ENCODE assay signal across 34 cellular contexts in the genomic region with DNA sequence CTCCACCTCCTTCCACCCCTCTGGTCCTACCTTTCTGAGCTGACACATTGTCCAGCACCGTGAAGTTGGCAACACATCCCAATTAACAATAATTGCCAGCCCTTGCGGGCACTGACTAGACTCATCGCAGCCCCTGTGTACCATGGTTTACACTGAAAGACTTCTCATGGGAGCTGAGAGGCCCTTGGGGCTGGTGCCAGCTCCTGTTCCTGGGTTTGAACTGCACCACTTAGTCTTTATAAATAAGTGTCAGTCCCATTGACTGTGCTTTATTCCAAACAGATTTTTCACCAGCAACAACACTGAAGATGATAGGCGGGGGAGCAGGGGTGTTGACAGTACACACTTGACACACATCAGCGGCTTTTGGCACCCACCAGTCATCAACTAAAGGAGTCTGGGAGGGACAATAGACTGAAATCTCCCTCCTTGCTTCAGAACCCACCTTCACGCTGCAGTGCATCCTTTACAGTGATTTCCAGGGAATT.
"Had no signal": no experiment of that assay in that cellular context is flagged by ENCODE, and none has a peak within 500 bp of the region (broad histone marks: within the 10 kb centered on the region; RNA-seq: fewer than 3 reads in every experiment).

No MANE protein-coding gene starts in this region.

- H3K36me3 Mint-ChIP-seq: activated naive CD8-positive, alpha-beta T cell; immature natural killer cell; naive thymus-derived CD8-positive, alpha-beta T cell; neural progenitor cell; stimulated activated naive B cell treated with anti-CD40 and anti-IgM and Interleukin-4, amounts not matched to agents 10 μg/mL and 1 μg/mL and 100 μg/mL, for 72 hours had no signal

- H3K9me3 Mint-ChIP-seq: activated T-cell treated with anti-CD3 and anti-CD28 coated beads, Interleukin-2, amount 50 U/mL, for 72 hours had no signal

- DNase-seq: activated CD4-positive, alpha-beta T cell treated with anti-CD3 and anti-CD28 coated beads for 4 hours; activated CD4-positive, alpha-beta T cell treated with anti-CD3 and anti-CD28 coated beads, Interleukin-2, amount 50 U/mL, for 4 hours; activated effector memory CD4-positive, alpha-beta T cell treated with Interleukin-2 at 50 U/mL for 16 hours; activated naive CD4-positive, alpha-beta T cell treated with Interleukin-2 at 50 U/mL for 16 hours; activated T-cell treated with anti-CD3 and anti-CD28 coated beads for 4 hours; activated T-cell treated with anti-CD3 and anti-CD28 coated beads, Interleukin-2, amount 50 U/mL, for 72 hours; body of pancreas; colonic mucosa; dorsolateral prefrontal cortex; effector memory CD8-positive, alpha-beta T cell; foreskin fibroblast; heart left ventricle; hypothalamus; immature natural killer cell; kidney; left colon; midbrain; naive thymus-derived CD8-positive, alpha-beta T cell; occipital lobe; psoas muscle; stimulated activated CD4-positive, alpha-beta T cell treated with anti-CD3 and anti-CD28 coated beads, Interleukin-1b, Interleukin-23, amount 100 ng/mL, for 48 hours; stimulated activated CD4-positive, alpha-beta T cell treated with anti-CD3 and anti-CD28 coated beads, Interleukin-4, amount 100 ng/mL, for 4 hours; stimulated activated CD8-positive, alpha-beta memory T cell treated with anti-CD3 and anti-CD28 coated beads, Interleukin-4, amount 100 ng/mL, for 48 hours; stimulated activated naive B cell treated with anti-CD40 and anti-IgM and Interleukin-4, amounts not matched to agents 10 μg/mL and 1 μg/mL and 100 μg/mL, for 72 hours; stomach; tibial artery; upper lobe of right lung had no signal

- H3K4me1 Mint-ChIP-seq: immature natural killer cell; naive thymus-derived CD8-positive, alpha-beta T cell; stimulated activated naive B cell treated with anti-CD40 and anti-IgM and Interleukin-4, amounts not matched to agents 10 μg/mL and 1 μg/mL and 100 μg/mL, for 72 hours had no signal

- H3K27ac Mint-ChIP-seq: activated naive CD8-positive, alpha-beta T cell; activated T-cell treated with anti-CD3 and anti-CD28 coated beads, Interleukin-2, amount 50 U/mL, for 72 hours; effector memory CD8-positive, alpha-beta T cell; immature natural killer cell; neural progenitor cell; stimulated activated naive B cell treated with anti-CD40 and anti-IgM and Interleukin-4, amounts not matched to agents 10 μg/mL and 1 μg/mL and 100 μg/mL, for 72 hours had no signal

- H3K27ac ChIP-seq: body of pancreas, colonic mucosa, dorsolateral prefrontal cortex, heart left ventricle, neural progenitor cell, parathyroid adenoma, psoas muscle, right atrium auricular region, stomach, tibial artery, upper lobe of right lung, VCaP had no signal

- ATAC-seq: activated T-cell treated with anti-CD3 and anti-CD28 coated beads, Interleukin-2, amount 50 U/mL, for 72 hours; body of pancreas; effector memory CD8-positive, alpha-beta T cell; esophagus mucosa; heart left ventricle; left colon; naive thymus-derived CD8-positive, alpha-beta T cell; psoas muscle; stimulated activated naive B cell treated with anti-CD40 and anti-IgM and Interleukin-4, amounts not matched to agents 10 μg/mL and 1 μg/mL and 100 μg/mL, for 72 hours; upper lobe of right lung had no signal

- H3K4me3 ChIP-seq: body of pancreas, colonic mucosa, dorsolateral prefrontal cortex, heart left ventricle, neural progenitor cell, psoas muscle, right atrium auricular region, smooth muscle cell, stomach, tibial artery, upper lobe of right lung had no signal

- H3K4me3 Mint-ChIP-seq: activated naive CD8-positive, alpha-beta T cell; activated T-cell treated with anti-CD3 and anti-CD28 coated beads, Interleukin-2, amount 50 U/mL, for 72 hours; effector memory CD8-positive, alpha-beta T cell; immature natural killer cell; naive thymus-derived CD8-positive, alpha-beta T cell; neural progenitor cell; stimulated activated naive B cell treated with anti-CD40 and anti-IgM and Interleukin-4, amounts not matched to agents 10 μg/mL and 1 μg/mL and 100 μg/mL, for 72 hours had no signal

- H3K36me3 ChIP-seq: colonic mucosa, heart left ventricle, neural progenitor cell, right atrium auricular region, stomach, tibial artery, upper lobe of right lung had no signal

- H3K9me3 ChIP-seq: body of pancreas, colonic mucosa, heart left ventricle, psoas muscle, right atrium auricular region, stomach, tibial artery, upper lobe of right lung had no signal

- H3K27me3 ChIP-seq: body of pancreas, colonic mucosa, dorsolateral prefrontal cortex, neural progenitor cell, right atrium auricular region, tibial artery had no signal

- H3K4me1 ChIP-seq: body of pancreas, colonic mucosa, heart left ventricle, parathyroid adenoma, psoas muscle, right atrium auricular region, stomach, tibial artery, upper lobe of right lung had no signal

- H3K27me3 Mint-ChIP-seq: activated naive CD8-positive, alpha-beta T cell; effector memory CD8-positive, alpha-beta T cell had no signal
